ENCODE assay signal across 8 cellular contexts in the genomic region with DNA sequence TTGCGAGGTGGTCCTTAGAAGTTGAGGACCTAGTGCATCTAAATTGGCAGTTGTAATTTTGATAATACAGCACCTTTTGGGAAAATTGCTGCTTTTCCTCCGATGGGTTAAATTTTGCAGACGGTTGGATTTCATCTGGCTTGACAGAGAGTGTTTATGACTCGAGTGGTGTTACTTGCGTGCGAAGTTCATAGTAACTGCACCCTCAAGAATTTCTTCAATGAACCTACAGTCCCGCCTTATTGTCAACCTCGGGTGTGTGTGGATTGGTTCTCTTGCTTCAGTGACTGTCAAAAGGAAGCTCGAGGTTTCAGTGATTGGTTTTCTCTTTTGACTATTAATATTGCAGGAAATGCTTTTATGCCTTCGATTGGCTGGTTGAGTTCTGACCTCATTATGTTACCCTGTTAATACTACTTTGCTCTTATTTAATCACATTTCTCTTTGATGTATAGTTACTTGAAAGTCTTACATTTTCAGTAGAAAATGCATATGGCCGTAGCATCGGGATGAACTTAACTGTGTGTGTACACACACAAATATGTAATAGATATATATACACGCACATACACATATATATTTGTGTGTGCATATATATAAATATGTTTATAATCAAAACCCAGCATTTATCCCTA. TPM values are rescaled to one million over a fixed set of nuclear protein-coding genes. Genes with fewer than 3 reads are reported as not detected.
DNase-seq lines count a peak whose midpoint lies in the region; ATAC-seq and TF ChIP-seq lines count a peak whose summit lies in the region.

No MANE protein-coding gene starts in this region.

- WGBS in esophagus squamous epithelium, 2 donors: 2 to 8% methylated on average over 12 to 13 of the region's 13 CpGs
- WGBS in stomach, 5 donors: 5 to 9% (median 7%) methylated on average over 13 of the region's 13 CpGs

- peak overlapping the region; percentile 87 for H3K4me3 Mint-ChIP-seq in activated T-cell treated with anti-CD3 and anti-CD28 coated beads, Interleukin-2, amount 50 U/mL, for 4 hours
- H3K4me3 Mint-ChIP-seq in naive thymus-derived CD8-positive, alpha-beta T cell: peak overlapping the region; percentile 88 to 98 (median 94)

- H3K36me3 ChIP-seq in esophagus squamous epithelium (no peaks in the 10 kb centered on the region), stomach (no peaks in the 10 kb centered on the region)

- intact Hi-C loops in esophagus squamous epithelium (cut with DNase I): no loop called here
- intact Hi-C loops in stomach (cut with DNase I; ENCODE audit: low total_unique reads): no loop called here

- DNase-seq in COLO829 (ENCODE audit: low spot score) (peak; percentile 61), HK-2 (ENCODE audit: unreplicated experiment) (peak; percentile 46), NOMO-1 (lab: John Stamatoyannopoulos, UW; ENCODE audit: unreplicated experiment in 2 of 2) (peak; percentile 71 to 89), esophagus squamous epithelium (lab: John Stamatoyannopoulos, UW) (no peak), stomach (peak; percentile 41)
- peak; percentile 42 for DNase-seq in activated T-cell treated with anti-CD3 and anti-CD28 coated beads, Interleukin-2, amount 50 U/mL, for 4 hours
- DNase-seq in naive thymus-derived CD8-positive, alpha-beta T cell: peak; percentile 12 to 92 (median 78)

- TF ChIP-seq POLR2A in esophagus squamous epithelium (IDR thresholded peaks at IDR 0.05) (peak in 1 of 4 donors; percentile 43), stomach (IDR thresholded peaks at IDR 0.05) (peak in 1 of 4 donors; percentile 28)

- no peak for TF ChIP-seq EP300 in stomach (IDR thresholded peaks at IDR 0.05)

- H3K9me3 ChIP-seq in esophagus squamous epithelium (no peaks in the 10 kb centered on the region), stomach (no peaks in the 10 kb centered on the region)

- H3K27me3 Mint-ChIP-seq in activated T-cell treated with anti-CD3 and anti-CD28 coated beads, Interleukin-2, amount 50 U/mL, for 4 hours (ENCODE audit: low read depth): peaks cover 9% of the 10 kb centered on the region
- peaks cover 0 to 5% (median 0%) of the 10 kb centered on the region in 5 donors for H3K27me3 Mint-ChIP-seq in naive thymus-derived CD8-positive, alpha-beta T cell

- no peaks in the 10 kb centered on the region for H3K9me3 Mint-ChIP-seq in activated T-cell treated with anti-CD3 and anti-CD28 coated beads, Interleukin-2, amount 50 U/mL, for 4 hours
- no peaks in the 10 kb centered on the region for H3K9me3 Mint-ChIP-seq in naive thymus-derived CD8-positive, alpha-beta T cell

- peaks cover 5% of the 10 kb centered on the region for H3K36me3 Mint-ChIP-seq in activated T-cell treated with anti-CD3 and anti-CD28 coated beads, Interleukin-2, amount 50 U/mL, for 4 hours (ENCODE audit: insufficient read depth)
- peaks cover 5 to 7% (median 6%) of the 10 kb centered on the region in 3 donors for H3K36me3 Mint-ChIP-seq in naive thymus-derived CD8-positive, alpha-beta T cell

- peak; percentile 39 for ATAC-seq in GM19467 (IDR thresholded peaks at IDR 0.05; ENCODE audit: unreplicated experiment)
- peak; percentile 49 to 53 for ATAC-seq in activated T-cell treated with anti-CD3 and anti-CD28 coated beads, Interleukin-2, amount 50 U/mL, for 4 hours
- peak; percentile 66 to 72 for ATAC-seq in naive thymus-derived CD8-positive, alpha-beta T cell

- H3K27me3 ChIP-seq in esophagus squamous epithelium (peaks cover 0 to 1% (median 0%) of the 10 kb centered on the region in 4 donors), stomach (no peaks in the 10 kb centered on the region)

- peaks cover 0 to 56% (median 19%) of the 10 kb centered on the region in 3 donors for H3K4me1 ChIP-seq in esophagus squamous epithelium
- H3K4me1 ChIP-seq in stomach: peaks cover 14 to 67% (median 40%) of the 10 kb centered on the region in 4 donors

- peak overlapping the region; percentile 83 to 92 (median 88) for H3K4me3 ChIP-seq in esophagus squamous epithelium
- H3K4me3 ChIP-seq in stomach: peak overlapping the region; percentile 75 to 98 (median 94)

- H3K27ac ChIP-seq in esophagus squamous epithelium: peak overlapping the region; percentile 95 to 100 (median 100)
- peak overlapping the region; percentile 97 to 100 (median 99) for H3K27ac ChIP-seq in stomach

- POLR2A ChIA-PET in naive thymus-derived CD8-positive, alpha-beta T cell (lab: Charles Lee): interaction anchor here (0.6 to 4.4 kb wide), 14 partner anchors 13 to 802 kb away, joined by 3 to 52 read pairs (median 6); partner anchors contain the start of genes ACVR2A, MBD5 and ORC4

- H3K27ac Mint-ChIP-seq in naive thymus-derived CD8-positive, alpha-beta T cell: peak overlapping the region; percentile 89 to 99 (median 96)

- TF ChIP-seq CTCF in esophagus squamous epithelium (IDR thresholded peaks at IDR 0.05): no peak
- TF ChIP-seq CTCF in stomach (IDR thresholded peaks at IDR 0.05): no peak

- H3K4me1 Mint-ChIP-seq in activated T-cell treated with anti-CD3 and anti-CD28 coated beads, Interleukin-2, amount 50 U/mL, for 4 hours (ENCODE audit: low read depth): peaks cover 55% of the 10 kb centered on the region
- H3K4me1 Mint-ChIP-seq in naive thymus-derived CD8-positive, alpha-beta T cell: peaks cover 26 to 57% (median 50%) of the 10 kb centered on the region in 4 donors

RNA-seq across cellular contexts. Expression of gene EPC2, which starts 1.5 kb away (rescaled TPM):
- 10 to 100 TPM; 28.4 to 32.4 (median 28.6) TPM for total RNA-seq in activated T-cell treated with anti-CD3 and anti-CD28 coated beads, Interleukin-2, amount 50 U/mL, for 4 hours
- total RNA-seq in esophagus squamous epithelium (10 to 100 TPM; 10.6 to 29.2 (median 15.4) TPM), stomach (10 to 100 TPM in 4 of 5 donors, under 1 TPM in 1; 0.87 to 42.2 (median 32.1) TPM)
- 10 to 100 TPM; 91.1 to 94.7 TPM for total RNA-seq in naive thymus-derived CD8-positive, alpha-beta T cell
- polyA plus RNA-seq in naive thymus-derived CD8-positive, alpha-beta T cell: 1 to 10 TPM; 2.5 to 3.7 (median 3.0) TPM
- polyA plus RNA-seq in stomach: 10 to 100 TPM in 1 of 3 donors, 1 to 10 TPM in 2; 4.5 to 11.3 (median 6.7) TPM
